9 cellular contexts compared by ENCODE assay signal in the genomic region with DNA sequence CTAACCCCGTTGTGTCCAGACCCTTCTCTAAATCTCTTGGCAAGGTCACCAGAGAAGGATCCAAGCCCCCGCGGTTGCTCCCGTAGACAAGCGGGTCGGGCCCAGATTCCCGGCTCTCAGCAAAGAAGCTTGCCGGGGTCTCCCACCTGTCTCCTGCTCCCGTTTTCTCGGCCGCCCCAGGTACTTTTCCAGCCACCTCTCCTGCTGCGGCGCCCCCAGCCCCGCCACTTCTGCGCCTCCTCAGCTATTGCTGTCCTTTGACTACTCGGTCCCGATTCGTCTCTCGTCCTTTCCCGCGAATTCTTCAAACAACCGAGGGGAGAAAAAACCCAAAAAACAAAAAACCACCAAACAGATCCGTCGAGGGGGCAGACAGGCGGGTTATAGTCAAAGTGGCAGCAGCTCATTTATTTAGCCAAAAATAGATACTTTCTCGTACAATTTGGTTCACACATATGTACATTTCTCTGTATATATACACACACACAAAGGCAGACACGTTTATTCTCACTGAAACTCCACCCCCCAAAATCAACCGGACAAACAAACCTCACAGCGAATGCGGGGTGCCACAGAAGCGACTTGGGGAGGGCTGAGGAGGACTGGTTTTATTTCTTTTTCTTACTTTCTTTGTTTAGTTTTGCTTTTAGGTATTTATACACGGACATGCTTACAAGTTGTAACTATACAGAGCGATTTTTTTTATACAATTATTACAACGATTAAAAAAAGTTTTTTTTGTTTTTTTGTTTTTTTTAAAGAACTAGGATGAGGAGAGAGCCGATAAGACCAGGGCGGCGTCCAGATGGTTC. TPM values are rescaled to one million over a fixed set of nuclear protein-coding genes. Genes with fewer than 3 reads are reported as not detected.
A peak's percentile ranks its signal among the peaks of the same experiment; 100 is the strongest.
DNase-seq lines count a peak whose midpoint lies in the region; ATAC-seq and TF ChIP-seq lines count a peak whose summit lies in the region.
"Had no signal": no experiment of that assay in that cellular context is flagged by ENCODE, and none has a peak within 500 bp of the region (broad histone marks: within the 10 kb centered on the region; RNA-seq: fewer than 3 reads in every experiment).

No MANE protein-coding gene starts in this region.

- peak; percentile 28 for DNase-seq in DMS53 (lab: John Stamatoyannopoulos, UW)
- no peak for DNase-seq in chondrocyte (ENCODE audit: low spot score)
- no peak for DNase-seq in naive thymus-derived CD4-positive, alpha-beta T cell
- DNase-seq in CD8-positive, alpha-beta memory T cell = no peak
- DNase-seq: cortex of kidney, MM.1S had no signal

- peaks cover 11% of the 10 kb centered on the region; the same call in 1 of the 2 replicates for H3K4me1 ChIP-seq in HUES64 (ENCODE audit: insufficient read depth, low read length)
- H3K4me1 ChIP-seq in naive thymus-derived CD4-positive, alpha-beta T cell (ENCODE audit: control insufficient read depth in 2 of 2, insufficient read depth in 2 of 2, low read length in 2 of 2) = no peaks in the 10 kb centered on the region
- no peaks in the 10 kb centered on the region for H3K4me1 ChIP-seq in CD8-positive, alpha-beta memory T cell (ENCODE audit: insufficient read depth, low read length)

- H3K27me3 ChIP-seq in HUES64 (ENCODE audit: insufficient read depth, low read length) = peaks cover 82% of the 10 kb centered on the region
- H3K27me3 ChIP-seq in naive thymus-derived CD4-positive, alpha-beta T cell (ENCODE audit: control insufficient read depth in 2 of 2, insufficient read depth in 2 of 2, low read length in 2 of 2) = no peaks in the 10 kb centered on the region
- H3K27me3 ChIP-seq in CD8-positive, alpha-beta memory T cell (ENCODE audit: insufficient read depth, low read length, poor library complexity, severe bottlenecking) = peaks cover 7% of the 10 kb centered on the region

- peaks cover 29% of the 10 kb centered on the region for H3K4me1 Mint-ChIP-seq in chondrocyte (ENCODE audit: low read depth)
- peaks cover 19 to 43% (median 28%) of the 10 kb centered on the region in 7 donors for H3K4me1 Mint-ChIP-seq in naive thymus-derived CD4-positive, alpha-beta T cell
- H3K4me1 Mint-ChIP-seq in CD8-positive, alpha-beta memory T cell = peaks cover 12 to 32% (median 15%) of the 10 kb centered on the region in 3 donors

- H3K9ac ChIP-seq in HUES64 (ENCODE audit: low read depth, low read length) = no peak overlapping the region

- H3K9me3 ChIP-seq in HUES64 (ENCODE audit: insufficient read depth, low read depth, low read length) = no peaks in the 10 kb centered on the region
- H3K9me3 ChIP-seq in naive thymus-derived CD4-positive, alpha-beta T cell (ENCODE audit: control insufficient read depth in 2 of 3, low read length in 3 of 3) = no peaks in the 10 kb centered on the region
- no peaks in the 10 kb centered on the region for H3K9me3 ChIP-seq in CD8-positive, alpha-beta memory T cell (ENCODE audit: low read length)

- no peaks in the 10 kb centered on the region for H3K9me3 Mint-ChIP-seq in chondrocyte (ENCODE audit: low read depth)
- peaks cover 0 to 2% (median 0%) of the 10 kb centered on the region in 11 donors for H3K9me3 Mint-ChIP-seq in naive thymus-derived CD4-positive, alpha-beta T cell
- H3K9me3 Mint-ChIP-seq in CD8-positive, alpha-beta memory T cell = peaks cover 0 to 10% (median 1%) of the 10 kb centered on the region in 5 donors

- peak overlapping the region; percentile 20 for H3K4me3 Mint-ChIP-seq in chondrocyte (ENCODE audit: unreplicated experiment)
- peak overlapping the region in 8 of 10 donors; percentile 10 to 65 (median 55) for H3K4me3 Mint-ChIP-seq in naive thymus-derived CD4-positive, alpha-beta T cell
- peak overlapping the region in 2 of 7 donors; percentile 3 to 63 for H3K4me3 Mint-ChIP-seq in CD8-positive, alpha-beta memory T cell

- intact Hi-C loops in naive thymus-derived CD4-positive, alpha-beta T cell (cut with micrococcal nuclease) = loop anchor here (1.0 to 10.0 kb wide), 4 partner anchors 510 to 1912 kb away; a partner anchor contains a TSS

- H3K36me3 ChIP-seq in HUES64 (ENCODE audit: insufficient read depth, low read length) = no peaks in the 10 kb centered on the region
- no peaks in the 10 kb centered on the region for H3K36me3 ChIP-seq in naive thymus-derived CD4-positive, alpha-beta T cell (ENCODE audit: control insufficient read depth in 2 of 3, insufficient read depth in 3 of 3, low read length in 3 of 3)
- no peaks in the 10 kb centered on the region for H3K36me3 ChIP-seq in CD8-positive, alpha-beta memory T cell (ENCODE audit: insufficient read depth, low read length)

- 5% methylated on average over 31 of the region's 37 CpGs for WGBS in HUES64

- no peak for TF ChIP-seq CTCF in chondrocyte (IDR thresholded peaks at IDR 0.05)

- H3K27ac ChIP-seq in HUES64 (ENCODE audit: low read depth, low read length) = no peak overlapping the region
- no peak overlapping the region for H3K27ac ChIP-seq in naive thymus-derived CD4-positive, alpha-beta T cell (ENCODE audit: low read depth, low read length)
- no peak overlapping the region for H3K27ac ChIP-seq in CD8-positive, alpha-beta memory T cell (ENCODE audit: low read depth, low read length)

- ATAC-seq in naive thymus-derived CD4-positive, alpha-beta T cell = no peak
- ATAC-seq in GM18870 (IDR thresholded peaks at IDR 0.05; ENCODE audit: unreplicated experiment) (no peak), HG03521 (IDR thresholded peaks at IDR 0.05; ENCODE audit: unreplicated experiment) (no peak)

- H3K4me3 ChIP-seq in HUES64 (ENCODE audit: low read length) = peak overlapping the region; percentile 66
- no peak overlapping the region for H3K4me3 ChIP-seq in naive thymus-derived CD4-positive, alpha-beta T cell (ENCODE audit: low read length)
- no peak overlapping the region for H3K4me3 ChIP-seq in CD8-positive, alpha-beta memory T cell (ENCODE audit: low read length)

- H3K36me3 Mint-ChIP-seq in chondrocyte (ENCODE audit: low read depth) = peaks cover 1% of the 10 kb centered on the region
- peaks cover 0 to 10% (median 0%) of the 10 kb centered on the region in 5 donors for H3K36me3 Mint-ChIP-seq in naive thymus-derived CD4-positive, alpha-beta T cell
- H3K36me3 Mint-ChIP-seq in CD8-positive, alpha-beta memory T cell = no peaks in the 10 kb centered on the region

- CTCF ChIA-PET in naive thymus-derived CD4-positive, alpha-beta T cell (lab: Charles Lee) = interaction anchor here (0.6 kb wide), 1 partner anchor 735 kb away, joined by 4 read pairs; no protein-coding TSS in a partner anchor
- CTCF ChIA-PET in CD8-positive, alpha-beta memory T cell (lab: Charles Lee) = no interaction called here

- no peak overlapping the region for H3K27ac Mint-ChIP-seq in chondrocyte (ENCODE audit: unreplicated experiment)
- peak overlapping the region in 1 of 9 donors; percentile 59 for H3K27ac Mint-ChIP-seq in naive thymus-derived CD4-positive, alpha-beta T cell
- H3K27ac Mint-ChIP-seq in CD8-positive, alpha-beta memory T cell = no peak overlapping the region

- POLR2A ChIA-PET in naive thymus-derived CD4-positive, alpha-beta T cell (lab: Charles Lee) = no interaction called here
- POLR2A ChIA-PET in CD8-positive, alpha-beta memory T cell (lab: Charles Lee) = no interaction called here

- H3K27me3 Mint-ChIP-seq in chondrocyte (ENCODE audit: low read depth) = peaks cover 49% of the 10 kb centered on the region
- H3K27me3 Mint-ChIP-seq in naive thymus-derived CD4-positive, alpha-beta T cell = peaks cover 52 to 71% (median 61%) of the 10 kb centered on the region in 5 donors
- peaks cover 56 to 65% of the 10 kb centered on the region in 2 donors for H3K27me3 Mint-ChIP-seq in CD8-positive, alpha-beta memory T cell

RNA-seq across cellular contexts. Expression of a gene that starts 3.5 kb away (rescaled TPM):
- polyA plus RNA-seq in HUES64 (2013, experiment 1 of 2) = 7.0 TPM
- polyA plus RNA-seq in HUES64 (2013, experiment 2 of 2) = 13.9 TPM
- total RNA-seq in chondrocyte = 0.47 to 0.85 TPM (median 0.56 TPM) in 3 replicates
- total RNA-seq in naive thymus-derived CD4-positive, alpha-beta T cell = 1 to 10 TPM in 1 of 5 experiments, not detected in 4; 3.2 TPM
- not detected for polyA plus RNA-seq in naive thymus-derived CD4-positive, alpha-beta T cell
- total RNA-seq in CD8-positive, alpha-beta memory T cell = not detected
- polyA plus RNA-seq in CD8-positive, alpha-beta memory T cell = not detected
